Comparison of ENCODE assay signal across 12 cellular contexts in the genomic region with DNA sequence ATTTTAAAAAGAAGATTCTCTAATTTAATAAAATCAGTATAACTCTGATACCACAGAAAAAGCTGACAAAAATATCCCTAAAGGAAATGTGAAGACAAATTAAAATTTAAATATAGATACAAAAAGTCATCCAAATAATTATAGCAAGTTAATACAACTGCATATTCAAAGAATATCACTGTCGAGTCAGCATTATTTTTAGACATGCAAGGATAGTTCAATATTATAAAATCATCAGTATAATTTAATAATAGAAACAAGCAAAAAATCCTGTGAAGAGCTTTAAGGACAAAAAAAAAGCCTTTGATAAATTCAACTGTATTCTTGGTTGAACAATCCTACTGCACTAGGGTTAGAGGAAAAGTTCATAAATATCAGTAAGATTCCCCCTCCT. TPM values are rescaled to one million over a fixed set of nuclear protein-coding genes. Genes with fewer than 3 reads are reported as not detected.
A peak's percentile ranks its signal among the peaks of the same experiment; 100 is the strongest.
DNase-seq lines count a peak whose midpoint lies in the region; ATAC-seq, FAIRE-seq and TF ChIP-seq lines count a peak whose summit lies in the region.
"Had no signal": no experiment of that assay in that cellular context is flagged by ENCODE, and none has a peak within 500 bp of the region (broad histone marks: within the 10 kb centered on the region; RNA-seq: fewer than 3 reads in every experiment).

No MANE protein-coding gene starts in this region.

- no peak overlapping the region for H3K9ac ChIP-seq in HepG2 (ENCODE audit: insufficient read depth, low read depth, low read length)
- no peak overlapping the region for H3K9ac ChIP-seq in K562 (ENCODE audit: insufficient read depth in 1 of 2, low read depth in 2 of 2, low read length in 2 of 2)
- H3K9ac ChIP-seq: BLaER1 treated with 17β-estradiol and CSF1 and Interleukin-3, amounts not matched to agents 10 nM and 100 nM had no signal

- ATAC-seq in HepG2 = no peak
- ATAC-seq in right lobe of liver = no peak
- ATAC-seq in K562 = no peak

- intact Hi-C loops in HepG2 (cut with micrococcal nuclease; ENCODE audit: unreplicated experiment) (no loop called here), right lobe of liver (cut with DNase I) (loop anchor here in 1 of 2 donors (10.0 kb wide), 1 partner anchor 291 kb away; no protein-coding TSS in a partner anchor), K562 (cut with micrococcal nuclease) (no loop called here), vagina (cut with DNase I) (no loop called here), A673 (cut with micrococcal nuclease; ENCODE audit: unreplicated experiment) (loop anchor here (2.0 kb wide), 1 partner anchor 299 kb away; no protein-coding TSS in a partner anchor)

- H3K9me1 ChIP-seq in K562 (ENCODE audit: control insufficient read depth, insufficient read depth, low read length) = no peaks in the 10 kb centered on the region

- POLR2A ChIA-PET in HepG2 (lab: Yijun Ruan, JAX) = no interaction called here
- POLR2A ChIA-PET in K562 (lab: Yijun Ruan, JAX) = no interaction called here
- POLR2A ChIA-PET in A673 (lab: Charles Lee; ENCODE audit: low non-redundant PET) = no interaction called here

- TF ChIP-seq POLR2A in HepG2 (IDR thresholded peaks at IDR 0.05; ENCODE audit: insufficient read depth in 1 of 2, low read depth in 2 of 2, low read length in 2 of 2) (no peak), right lobe of liver (IDR thresholded peaks at IDR 0.05) (no peak), K562 (conservative IDR thresholded peaks at IDR 0.05) (no peak), vagina (IDR thresholded peaks at IDR 0.05) (no peak)

- no peaks in the 10 kb centered on the region for H3K9me3 ChIP-seq in HepG2 (ENCODE audit: low read length)
- no peaks in the 10 kb centered on the region for H3K9me3 ChIP-seq in right lobe of liver
- no peaks in the 10 kb centered on the region for H3K9me3 ChIP-seq in K562 (replicated peaks; ENCODE audit: control insufficient read depth, insufficient read depth, low read depth, low read length)
- H3K9me3 ChIP-seq in vagina = no peaks in the 10 kb centered on the region
- H3K9me3 ChIP-seq in A673 (ENCODE audit: low read depth, low read length, poor library complexity, severe bottlenecking) = no peaks in the 10 kb centered on the region
- H3K9me3 ChIP-seq: BLaER1 treated with 17β-estradiol and CSF1 and Interleukin-3, amounts not matched to agents 10 nM and 100 nM had no signal

- FAIRE-seq in HepG2 (lab: Jason Lieb, UNC) = no peak
- FAIRE-seq in K562 (lab: Jason Lieb, UNC) = no peak
- FAIRE-seq in endometrium (lab: Jason Lieb, UNC) = peak; percentile 15

- no peak for TF ChIP-seq EP300 in HepG2 (IDR thresholded peaks at IDR 0.05; ENCODE audit: low read depth in 2 of 2, low read length in 2 of 2)
- TF ChIP-seq EP300 in HepG2 (CRISPR knock-in tag; IDR thresholded peaks at IDR 0.05; ENCODE audit: borderline replicate concordance) = no peak
- no peak for TF ChIP-seq EP300 in K562 (IDR thresholded peaks at IDR 0.05; ENCODE audit: low read length)

- BruUV-seq in HepG2 (replicated peaks; lab: Mats Ljungman, UMichigan) (no TSS peak), K562 (replicated peaks; lab: Mats Ljungman, UMichigan) (no TSS peak), A673 (replicated peaks; lab: Mats Ljungman, UMichigan) (no TSS peak)

- H3K36me3 ChIP-seq in HepG2 (replicated peaks in 1 of 2; ENCODE audit: control insufficient read depth in 1 of 2, insufficient read depth in 2 of 2, low read length in 2 of 2) = no peaks in the 10 kb centered on the region
- no peaks in the 10 kb centered on the region for H3K36me3 ChIP-seq in right lobe of liver
- no peaks in the 10 kb centered on the region for H3K36me3 ChIP-seq in K562 (ENCODE audit: control insufficient read depth, insufficient read depth, low read length)
- H3K36me3 ChIP-seq in vagina = no peaks in the 10 kb centered on the region
- H3K36me3 ChIP-seq in A673 (ENCODE audit: insufficient read depth, low read length, poor library complexity, severe bottlenecking) = no peaks in the 10 kb centered on the region
- H3K36me3 ChIP-seq: BLaER1 treated with 17β-estradiol and CSF1 and Interleukin-3, amounts not matched to agents 10 nM and 100 nM had no signal

- H3K4me2 ChIP-seq in HepG2 (ENCODE audit: low read depth, low read length) (no peak overlapping the region), K562 (ENCODE audit: insufficient read depth, low read length) (no peak overlapping the region)
- H3K4me2 ChIP-seq: BLaER1 treated with 17β-estradiol and CSF1 and Interleukin-3, amounts not matched to agents 10 nM and 100 nM had no signal

- peaks cover 15% of the 10 kb centered on the region for H3K4me1 ChIP-seq in HepG2 (ENCODE audit: insufficient read depth, low read length)
- H3K4me1 ChIP-seq in right lobe of liver = no peaks in the 10 kb centered on the region
- H3K4me1 ChIP-seq in K562 (replicated peaks in 1 of 2; ENCODE audit: control insufficient read depth in 2 of 2, insufficient read depth in 2 of 2, low read length in 2 of 2) = no peaks in the 10 kb centered on the region
- no peaks in the 10 kb centered on the region for H3K4me1 ChIP-seq in vagina
- no peaks in the 10 kb centered on the region for H3K4me1 ChIP-seq in A673 (ENCODE audit: insufficient read depth, low read length, poor library complexity, severe bottlenecking)

- H3K79me2 ChIP-seq in HepG2 (ENCODE audit: insufficient read depth, low read length) (no peaks in the 10 kb centered on the region), K562 (ENCODE audit: control insufficient read depth, insufficient read depth, low read length) (no peaks in the 10 kb centered on the region)

- TF ChIP-seq RAD21 in HepG2 (CRISPR knock-in tag; IDR thresholded peaks at IDR 0.05) (no peak), K562 (CRISPR knock-in tag; conservative IDR thresholded peaks at IDR 0.05 in 1 of 2, IDR thresholded peaks at IDR 0.05 in 1 of 2) (no peak)

- H2AFZ ChIP-seq in HepG2 (ENCODE audit: low read length) (no peak overlapping the region), K562 (ENCODE audit: low read depth, low read length) (no peak overlapping the region)

- H3K4me3 ChIP-seq in HepG2 (replicated peaks in 1 of 3; ENCODE audit: insufficient read depth in 1 of 3, low read depth in 2 of 3, low read length in 3 of 3) (no peak overlapping the region), right lobe of liver (no peak overlapping the region), K562 (no peak overlapping the region), vagina (no peak overlapping the region), A673 (ENCODE audit: low read depth, low read length, poor library complexity, severe bottlenecking) (no peak overlapping the region)
- H3K4me3 ChIP-seq: BLaER1 treated with 17β-estradiol and CSF1 and Interleukin-3, amounts not matched to agents 10 nM and 100 nM; GM12878 had no signal

- in situ Hi-C loops in HepG2 (cut with HindIII; ENCODE audit: extremely low pct_ligation_motif_present, low pct_unique_long_range_greater_than_20kb) = no loop called here
- in situ Hi-C loops in K562 (cut with MboI) = no loop called here

- no peak for DNase-seq in HepG2 (ENCODE audit: low spot score)
- no peak for DNase-seq in right lobe of liver
- no peak for DNase-seq in K562 (ENCODE audit: extremely low read depth in 1 of 4, low spot score in 3 of 4)
- DNase-seq in vagina (ENCODE audit: extremely low spot score in 2 of 2) = no peak
- no peak for DNase-seq in A673 (ENCODE audit: low spot score)
- DNase-seq: DMS79, GDM1 had no signal

- H4K20me1 ChIP-seq in HepG2 (ENCODE audit: insufficient read depth, low read length) (no peaks in the 10 kb centered on the region), K562 (replicated peaks; ENCODE audit: control insufficient read depth, insufficient read depth, low read length) (no peaks in the 10 kb centered on the region)
- H4K20me1 ChIP-seq: BLaER1 treated with 17β-estradiol and CSF1 and Interleukin-3, amounts not matched to agents 10 nM and 100 nM had no signal

- H3K27me3 ChIP-seq in HepG2 (ENCODE audit: control insufficient read depth in 1 of 2, insufficient read depth in 2 of 2, low read length in 2 of 2) (peaks cover 0 to 2% of the 10 kb centered on the region in 2 experiments; a peak in 1 of 5 replicates), right lobe of liver (no peaks in the 10 kb centered on the region), K562 (ENCODE audit: control insufficient read depth in 2 of 2, insufficient read depth in 2 of 2, low read length in 2 of 2) (no peaks in the 10 kb centered on the region), vagina (no peaks in the 10 kb centered on the region), A673 (replicated peaks; ENCODE audit: insufficient read depth, low read depth, low read length, poor library complexity) (peaks cover 53% of the 10 kb centered on the region)
- H3K27me3 ChIP-seq: BLaER1 treated with 17β-estradiol and CSF1 and Interleukin-3, amounts not matched to agents 10 nM and 100 nM had no signal

- H3K27ac ChIP-seq in HepG2 (ENCODE audit: extremely low read length, insufficient read depth, low read length) (no peak overlapping the region), right lobe of liver (no peak overlapping the region), K562 (ENCODE audit: extremely low read depth, low read depth, low read length) (no peak overlapping the region), vagina (no peak overlapping the region), A673 (ENCODE audit: low read depth, low read length, poor library complexity, severe bottlenecking) (no peak overlapping the region)
- H3K27ac ChIP-seq: 22Rv1; BLaER1 treated with 17β-estradiol and CSF1 and Interleukin-3, amounts not matched to agents 10 nM and 100 nM; C4-2B had no signal

- TF ChIP-seq CTCF in HepG2 (CRISPR knock-in tag; IDR thresholded peaks at IDR 0.05) (no peak), right lobe of liver (IDR thresholded peaks at IDR 0.05) (no peak), K562 (IDR thresholded peaks at IDR 0.05 in 2 of 3, conservative IDR thresholded peaks at IDR 0.05 in 1 of 3; ENCODE audit: insufficient read depth in 2 of 3, low read depth in 1 of 3, low read length in 3 of 3) (no peak), vagina (IDR thresholded peaks at IDR 0.05) (no peak), A673 (conservative IDR thresholded peaks at IDR 0.05; ENCODE audit: low read depth, low read length) (no peak)

- CTCF ChIA-PET in HepG2 (lab: Yijun Ruan, JAX; ENCODE audit: low intra/inter-chr PET ratio, low total read pairs) = interaction anchor here (1.9 kb wide), 1 partner anchor 124 kb away, joined by 5 read pairs; no protein-coding TSS in a partner anchor
- CTCF ChIA-PET in K562 (lab: Yijun Ruan, JAX; ENCODE audit: low intra/inter-chr PET ratio) = interaction anchor here (1.8 kb wide), 1 partner anchor 298 kb away, joined by 7 read pairs; no protein-coding TSS in a partner anchor
- CTCF ChIA-PET in A673 (lab: Charles Lee) = no interaction called here

- WGBS in HepG2 (ENCODE audit: low lambda C conversion rate) = 96% methylated on average over 1 of the region's 1 CpG
- WGBS in right lobe of liver (ENCODE audit: insufficient coverage, low coverage, low lambda C conversion rate, missing lambda C conversion rate) = 100% methylated on average over 1 of the region's 1 CpG
- WGBS in K562 (ENCODE audit: insufficient coverage, low coverage, missing lambda C conversion rate) = 0% methylated on average over 1 of the region's 1 CpG

RNA-seq across cellular contexts. Expression of a gene that starts 21.0 kb away (rescaled TPM):
- total RNA-seq in HepG2 (2016; rRNA removed; fragmentation: Illumina TruSeq; extraction: Trizol) (0.20 and 0.35 TPM in 2 replicates), right lobe of liver (10 to 100 TPM in 1 of 6 experiments, 1 to 10 TPM in 5; 2.2 to 12.7 (median 6.3) TPM), K562 (2014; rRNA removed) (under 0.01 TPM in 1 of 2 replicates, not detected in the other), K562 (2014; rRNA removed; fragmentation: Illumina TruSeq; extraction: Trizol) (not detected in 2 replicates), K562 (2015; rRNA removed; fragmentation: Illumina TruSeq; extraction: Trizol) (not detected in 2 replicates), K562 (2021) (0.04 and 0.25 TPM in 2 replicates), vagina (2.9 TPM), A673 (2021) (0.48 and 0.64 TPM in 2 replicates)
- 3.8 and 5.3 TPM in 2 replicates for total RNA-seq in HepG2 (2016; cell fraction: cytosol; rRNA removed; fragmentation: Illumina TruSeq; extraction: Trizol; ENCODE audit: low read depth)
- 0.39 and 0.52 TPM in 2 replicates for total RNA-seq in HepG2 (2016; cell fraction: insoluble cytoplasmic fraction; rRNA removed; fragmentation: Illumina TruSeq; extraction: Trizol)
- 1.1 and 1.4 TPM in 2 replicates for total RNA-seq in HepG2 (2016; cell fraction: membrane; rRNA removed; fragmentation: Illumina TruSeq; extraction: Trizol)
- 0.16 and 0.47 TPM in 2 replicates for total RNA-seq in HepG2 (2016; cell fraction: nucleus; rRNA removed; fragmentation: Illumina TruSeq; extraction: Trizol)
- polyA plus RNA-seq in HepG2 (2011; rRNA removed) (0.07 TPM in 2 replicates), K562 (2011; rRNA removed) (0.01 TPM in 1 of 2 replicates, not detected in the other), K562 (2014; fragmentation: Illumina TruSeq; extraction: Trizol) (not detected in 2 replicates), K562 (2014; fragmentation: Nextera tagmentation; extraction: Ambion mirVana) (not detected), K562 (2014; rRNA removed) (not detected in 2 replicates)
- polyA plus RNA-seq in HepG2 (2011; cell fraction: cytosol; rRNA removed) = 0.03 and 0.08 TPM in 2 replicates
- 0.10 and 0.17 TPM in 2 replicates for polyA plus RNA-seq in HepG2 (2011; cell fraction: nucleus; rRNA removed)
- 0.11 TPM in 1 of 2 replicates, not detected in the other for polyA plus RNA-seq in HepG2 (2012)
- polyA plus RNA-seq in HepG2 (2016; cell fraction: cytosol; fragmentation: Illumina TruSeq; extraction: Trizol; ENCODE audit: low read depth) = 0.01 TPM in 1 of 2 replicates, not detected in the other
- polyA plus RNA-seq in HepG2 (2016; cell fraction: insoluble cytoplasmic fraction; fragmentation: Illumina TruSeq; extraction: Trizol; ENCODE audit: low read depth) = 0.15 and 0.22 TPM in 2 replicates
- polyA plus RNA-seq in HepG2 (2016; cell fraction: membrane; fragmentation: Illumina TruSeq; extraction: Trizol; ENCODE audit: low read depth) = 0.05 and 0.13 TPM in 2 replicates
- polyA plus RNA-seq in HepG2 (2016; cell fraction: nucleus; fragmentation: Illumina TruSeq; extraction: Trizol; ENCODE audit: insufficient read depth, low read depth) = 0.12 and 0.44 TPM in 2 replicates
- 0.22 and 43.0 TPM in 2 replicates for polyA minus RNA-seq in HepG2 (2011; rRNA and poly(A)+ RNA removed; ENCODE audit: low replicate concordance)
- polyA minus RNA-seq in HepG2 (2011; cell fraction: cytosol; rRNA and poly(A)+ RNA removed) = 0.10 and 0.44 TPM in 2 replicates
- 1.5 and 2.6 TPM in 2 replicates for polyA minus RNA-seq in HepG2 (2011; cell fraction: nucleus; rRNA and poly(A)+ RNA removed)
- total RNA-seq in K562 (2011; cell fraction: chromatin; rRNA removed; ENCODE audit: low replicate concordance) = 0.07 and 0.09 TPM in 2 replicates
- total RNA-seq in K562 (2011; cell fraction: nucleolus; rRNA removed) = not detected in 2 replicates
- not detected in 2 replicates for total RNA-seq in K562 (2011; cell fraction: nucleoplasm; rRNA removed)
- 0.01 TPM in 1 of 2 replicates, not detected in the other for polyA plus RNA-seq in K562 (2011; cell fraction: cytosol; rRNA removed)
- polyA plus RNA-seq in K562 (2011; cell fraction: nucleus; rRNA removed) = 0.01 TPM in 1 of 2 replicates, not detected in the other
- polyA plus RNA-seq in K562 (2012) = 0.01 and 0.03 TPM in 2 replicates
- 0.51 TPM in 1 of 2 replicates, not detected in the other for polyA minus RNA-seq in K562 (2011; rRNA and poly(A)+ RNA removed)
- polyA minus RNA-seq in K562 (2011; cell fraction: cytosol; rRNA and poly(A)+ RNA removed) = 0.18 and 0.19 TPM in 2 replicates
- polyA minus RNA-seq in K562 (2011; cell fraction: nucleus; rRNA and poly(A)+ RNA removed) = under 0.01 TPM in 2 replicates
